1 cellular context compared by ENCODE assay signal in genomic region chr17:82056729-82057621, GRCh38.
TF ChIP-seq lines count a peak whose summit lies in the region.

No MANE protein-coding gene starts in this region.

TF ChIP-seq in HepG2, 621 proteins besides CTCF, POLR2A, EP300 and RAD21 (continued from another document and continues in another):
- TF ChIP-seq HBP1 (CRISPR knock-in tag; IDR thresholded peaks at IDR 0.05; ENCODE audit: low read depth) (no peak), KLF16 (CRISPR knock-in tag; IDR thresholded peaks at IDR 0.05) (peak in 1 of 2 experiments; percentile 45; a peak in 1 of 4 replicates), ZNF333 (CRISPR knock-in tag; IDR thresholded peaks at IDR 0.05; ENCODE audit: borderline replicate concordance) (peak; percentile 25; the same call in 1 of the 2 replicates), ZSCAN9 (CRISPR knock-in tag; IDR thresholded peaks at IDR 0.05; ENCODE audit: borderline replicate concordance) (peak; percentile 58; the same call in 1 of the 2 replicates), ZNF503 (CRISPR knock-in tag; IDR thresholded peaks at IDR 0.05) (0 out of 2 replicates have a peak, but pooled peaks have one; percentile 8), GABPA (IDR thresholded peaks at IDR 0.05; ENCODE audit: low read depth, low read length) (no peak), GABPA (CRISPR knock-in tag; IDR thresholded peaks at IDR 0.05; ENCODE audit: low read depth) (peak; percentile 34; the same call in 1 of the 2 replicates), TARDBP (CRISPR knock-in tag; IDR thresholded peaks at IDR 0.05) (peak; percentile 61; the same call in 1 of the 2 replicates), ZKSCAN5 (CRISPR knock-in tag; IDR thresholded peaks at IDR 0.05) (peak; percentile 27; the same call in 1 of the 2 replicates), ZNF564 (CRISPR knock-in tag; IDR thresholded peaks at IDR 0.05) (peak; percentile 64; the same call in 1 of the 2 replicates), ZNF292 (CRISPR knock-in tag; IDR thresholded peaks at IDR 0.05; ENCODE audit: borderline replicate concordance, low read depth) (peak; percentile 93), ZNF563 (CRISPR knock-in tag; IDR thresholded peaks at IDR 0.05) (peak; percentile 76; the same call in 1 of the 2 replicates), ZNF782 (CRISPR knock-in tag; IDR thresholded peaks at IDR 0.05; ENCODE audit: borderline replicate concordance) (peak; percentile 20; the same call in 1 of the 2 replicates), MTA1 (CRISPR knock-in tag; IDR thresholded peaks at IDR 0.05; ENCODE audit: borderline replicate concordance) (peak; percentile 97), ZNF619 (CRISPR knock-in tag; IDR thresholded peaks at IDR 0.05) (peak; percentile 48; the same call in 1 of the 2 replicates), ZNF274 (CRISPR knock-in tag; IDR thresholded peaks at IDR 0.05) (peak; percentile 71), ZNF746 (CRISPR knock-in tag; IDR thresholded peaks at IDR 0.05) (no peak), NONO (IDR thresholded peaks at IDR 0.05) (no peak), NONO (CRISPR knock-in tag; conservative IDR thresholded peaks at IDR 0.05) (peak; percentile 97), ZNF407 (CRISPR knock-in tag; IDR thresholded peaks at IDR 0.05; ENCODE audit: not compliant biosample characterization) (no peak), ELK4 (CRISPR knock-in tag; IDR thresholded peaks at IDR 0.05; ENCODE audit: borderline replicate concordance) (no peak), ZBTB7B (CRISPR knock-in tag; IDR thresholded peaks at IDR 0.05) (peak; percentile 90), ZSCAN25 (CRISPR knock-in tag; IDR thresholded peaks at IDR 0.05) (peak; percentile 75; the same call in 1 of the 2 replicates), LBX2 (CRISPR knock-in tag; IDR thresholded peaks at IDR 0.05; ENCODE audit: borderline replicate concordance) (no peak), KLF6 (CRISPR knock-in tag; IDR thresholded peaks at IDR 0.05) (0 out of 2 replicates have a peak, but pooled peaks have one; percentile 29), DMAP1 (CRISPR knock-in tag; IDR thresholded peaks at IDR 0.05) (peak; percentile 73; the same call in 1 of the 2 replicates), MXD4 (CRISPR knock-in tag; IDR thresholded peaks at IDR 0.05) (0 out of 2 replicates have a peak, but pooled peaks have one; percentile 52), KAT7 (CRISPR knock-in tag; IDR thresholded peaks at IDR 0.05; ENCODE audit: borderline replicate concordance) (peak; percentile 71), MED8 (CRISPR knock-in tag; IDR thresholded peaks at IDR 0.05; ENCODE audit: insufficient replicate concordance) (peak; percentile 48), FOXA1 (IDR thresholded peaks at IDR 0.05) (no peak), FOXA1 (CRISPR knock-in tag; IDR thresholded peaks at IDR 0.05) (peak; percentile 42), ZNF362 (CRISPR knock-in tag; IDR thresholded peaks at IDR 0.05; ENCODE audit: borderline replicate concordance) (peak; percentile 42; the same call in 1 of the 2 replicates), GABPB1 (CRISPR knock-in tag; IDR thresholded peaks at IDR 0.05) (peak; percentile 71), THYN1 (CRISPR knock-in tag; IDR thresholded peaks at IDR 0.05; ENCODE audit: borderline replicate concordance, low read depth) (no peak), HNRNPK (IDR thresholded peaks at IDR 0.05; ENCODE audit: low read depth, low read length, poor library complexity, severe bottlenecking) (no peak), TBX3 (IDR thresholded peaks at IDR 0.05; ENCODE audit: borderline replicate concordance) (no peak), ZSCAN31 (CRISPR knock-in tag; IDR thresholded peaks at IDR 0.05; ENCODE audit: low read depth) (peak; percentile 90), IRF2 (CRISPR knock-in tag; IDR thresholded peaks at IDR 0.05) (0 out of 2 replicates have a peak, but pooled peaks have one; percentile 41), ARNTL (CRISPR knock-in tag; IDR thresholded peaks at IDR 0.05) (peak; percentile 97), ZNF576 (CRISPR knock-in tag; IDR thresholded peaks at IDR 0.05) (no peak), GFI1 (CRISPR knock-in tag; IDR thresholded peaks at IDR 0.05; ENCODE audit: borderline replicate concordance) (peak; percentile 36; the same call in 1 of the 2 replicates), AHR (CRISPR knock-in tag; IDR thresholded peaks at IDR 0.05) (0 out of 2 replicates have a peak, but pooled peaks have one; percentile 64), SOX6 (IDR thresholded peaks at IDR 0.05) (no peak), SOX6 (CRISPR knock-in tag; IDR thresholded peaks at IDR 0.05) (0 out of 2 replicates have a peak, but pooled peaks have one; percentile 55), FOXP4 (CRISPR knock-in tag; IDR thresholded peaks at IDR 0.05) (peak; percentile 13; the same call in 1 of the 2 replicates), FOXK2 (IDR thresholded peaks at IDR 0.05) (no peak), MED1 (CRISPR knock-in tag; IDR thresholded peaks at IDR 0.05) (peak; percentile 54), PATZ1 (CRISPR knock-in tag; IDR thresholded peaks at IDR 0.05) (peak; percentile 88)
